ENCODE assay signal across 10 cellular contexts in genomic region chr1:156848461-156849150, GRCh38. TPM values are rescaled to one million over a fixed set of nuclear protein-coding genes. Genes with fewer than 3 reads are reported as not detected.
DNase-seq lines count a peak whose midpoint lies in the region; ATAC-seq and TF ChIP-seq lines count a peak whose summit lies in the region.
"Had no signal": no experiment of that assay in that cellular context is flagged by ENCODE, and none has a peak within 500 bp of the region (broad histone marks: within the 10 kb centered on the region; RNA-seq: fewer than 3 reads in every experiment).

No MANE protein-coding gene starts in this region.

- no peaks in the 10 kb centered on the region for H3K36me3 ChIP-seq in HUES48 (ENCODE audit: control insufficient read depth, insufficient read depth, low read length)
- no peaks in the 10 kb centered on the region for H3K36me3 ChIP-seq in hepatocyte (replicated peaks; ENCODE audit: insufficient read depth, low read depth)
- H3K36me3 ChIP-seq in BE2C = no peaks in the 10 kb centered on the region

- H3K4me3 ChIP-seq in HUES48 (ENCODE audit: low read depth, low read length) (peak overlapping the region; percentile 53), hepatocyte (no peak overlapping the region), BE2C (ENCODE audit: low read depth, low read length) (no peak overlapping the region)

- ATAC-seq in GM21515 (IDR thresholded peaks at IDR 0.05; ENCODE audit: unreplicated experiment) = no peak

- no peaks in the 10 kb centered on the region for H3K9me3 ChIP-seq in HUES48 (ENCODE audit: control insufficient read depth, insufficient read depth, low read length)
- H3K9me3 ChIP-seq in hepatocyte (ENCODE audit: low read depth) = no peaks in the 10 kb centered on the region
- no peaks in the 10 kb centered on the region for H3K9me3 ChIP-seq in BE2C

- H4K20me1 ChIP-seq in hepatocyte (ENCODE audit: insufficient read depth, poor library complexity, severe bottlenecking) = no peaks in the 10 kb centered on the region

- WGBS in hepatocyte (ENCODE audit: low lambda C conversion rate, missing lambda C conversion rate) = 7% methylated on average over 29 of the region's 36 CpGs

- DNase-seq in activated T-cell treated with anti-CD3 and anti-CD28 coated beads, Interleukin-2, amount 50 U/mL, for 1 hour = peak; percentile 76
- DNase-seq in hepatocyte (ENCODE audit: low spot score) (peak; percentile 56), BE2C (no peak), HCEC 1CT (no peak), foreskin melanocyte (no peak)
- peak; percentile 56 to 63 for DNase-seq in stimulated activated CD4-positive, alpha-beta T cell treated with anti-CD3 and anti-CD28 coated beads, Interleukin-4, amount 100 ng/mL, for 48 hours (ENCODE audit: low read depth in 2 of 2)
- DNase-seq: GDM1 had no signal

- H3K27me3 ChIP-seq in HUES48 (ENCODE audit: control insufficient read depth, insufficient read depth, low read length) (peaks cover 97% of the 10 kb centered on the region), hepatocyte (peaks cover 73% of the 10 kb centered on the region), BE2C (no peaks in the 10 kb centered on the region)

- no peaks in the 10 kb centered on the region for H3K79me2 ChIP-seq in hepatocyte

- no peak overlapping the region for H3K9ac ChIP-seq in HUES48 (ENCODE audit: low read depth, low read length)

- no peaks in the 10 kb centered on the region for H3K9me2 ChIP-seq in hepatocyte (replicated peaks; ENCODE audit: insufficient read depth)

- H3K4me2 ChIP-seq in hepatocyte = peak overlapping the region; percentile 29

- H2AFZ ChIP-seq in hepatocyte = no peak overlapping the region

- no peak overlapping the region for H3K27ac ChIP-seq in HUES48 (ENCODE audit: low read depth, low read length)
- H3K27ac ChIP-seq in hepatocyte = no peak overlapping the region

- H3K4me1 ChIP-seq in HUES48 (ENCODE audit: control insufficient read depth, insufficient read depth, low read length) (peaks cover 6% of the 10 kb centered on the region; the same call in 1 of the 2 replicates), hepatocyte (ENCODE audit: insufficient read depth) (no peaks in the 10 kb centered on the region), BE2C (peaks cover 15% of the 10 kb centered on the region)

- TF ChIP-seq CTCF in hepatocyte (IDR thresholded peaks at IDR 0.05; ENCODE audit: poor library complexity) (no peak), BE2C (IDR thresholded peaks at IDR 0.05; ENCODE audit: low read depth, low read length) (no peak)

RNA-seq across cellular contexts. Expression of gene INSRR, which starts 10.3 kb away (rescaled TPM):
- total RNA-seq in hepatocyte = not detected in 2 replicates
- polyA plus RNA-seq in hepatocyte = not detected in 2 replicates
- polyA plus RNA-seq in BE2C (2012; ENCODE audit: insufficient read depth, insufficient read length, low read depth) = 1.6 TPM
- total RNA-seq: subcutaneous adipose tissue had no signal

RNA-seq across cellular contexts. Expression of gene NTRK1, which starts 12.1 kb away (rescaled TPM):
- total RNA-seq in hepatocyte = 0.13 TPM in 1 of 2 replicates, not detected in the other
- not detected in 2 replicates for polyA plus RNA-seq in hepatocyte
- 67.7 TPM for polyA plus RNA-seq in BE2C (2012; ENCODE audit: insufficient read depth, insufficient read length, low read depth)

RNA-seq across cellular contexts. Expression of gene SH2D2A, which starts 32.0 kb away (rescaled TPM):
- total RNA-seq in hepatocyte = 0.60 and 2.6 TPM in 2 replicates
- polyA plus RNA-seq in hepatocyte = 0.18 TPM in 1 of 2 replicates, not detected in the other
- not detected for polyA plus RNA-seq in BE2C (2012; ENCODE audit: insufficient read depth, insufficient read length, low read depth)

RNA-seq across cellular contexts. Expression of gene PEAR1, which starts 44.9 kb away (rescaled TPM):
- 5.3 and 6.1 TPM in 2 replicates for total RNA-seq in hepatocyte
- 6.3 and 7.3 TPM in 2 replicates for polyA plus RNA-seq in hepatocyte
- polyA plus RNA-seq in BE2C (2012; ENCODE audit: insufficient read depth, insufficient read length, low read depth) = 27.0 TPM

Comparison
In these comparisons a context has a peak if more than half of its experiments do, and no peak if none do; other contexts are left out.
1. DNase-seq: peak in activated T-cell treated with anti-CD3 and anti-CD28 coated beads, Interleukin-2, amount 50 U/mL, for 1 hour (single experiment), hepatocyte (single experiment) and stimulated activated CD4-positive, alpha-beta T cell treated with anti-CD3 and anti-CD28 coated beads, Interleukin-4, amount 100 ng/mL, for 48 hours (2 of 2); none in BE2C (single experiment), HCEC 1CT (single experiment) and foreskin melanocyte (single experiment).